In the genomic region with DNA sequence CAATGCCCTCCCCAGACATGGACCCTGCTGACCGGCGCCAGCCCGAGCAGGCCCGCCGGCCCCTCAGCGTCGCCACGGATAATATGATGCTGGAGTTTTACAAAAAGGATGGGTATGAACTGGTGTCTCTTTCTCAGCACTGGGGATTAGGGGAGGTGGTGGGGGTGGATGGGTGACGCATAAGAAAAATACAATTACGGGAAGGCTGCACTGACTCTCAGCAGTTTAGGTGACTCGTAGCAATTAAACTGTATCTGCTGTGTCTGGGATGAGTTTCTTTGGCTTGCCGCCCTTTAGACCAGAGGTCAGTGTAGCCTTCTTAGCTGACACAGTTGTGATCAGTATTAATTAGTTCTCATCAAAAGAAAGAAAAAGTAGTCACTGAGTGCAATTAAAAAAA, we compare ENCODE assay signal across 27 cellular contexts. TPM values are rescaled to one million over a fixed set of nuclear protein-coding genes. Genes with fewer than 3 reads are reported as not detected.
DNase-seq lines count a peak whose midpoint lies in the region; ATAC-seq, FAIRE-seq and TF ChIP-seq lines count a peak whose summit lies in the region.
"Had no signal": no experiment of that assay in that cellular context is flagged by ENCODE, and none has a peak within 500 bp of the region (broad histone marks: within the 10 kb centered on the region; RNA-seq: fewer than 3 reads in every experiment).

No MANE protein-coding gene starts in this region.

- BruUV-seq in HepG2 (replicated peaks; lab: Mats Ljungman, UMichigan), result no TSS peak

- ATAC-seq in left colon (no peak), HG03025 (IDR thresholded peaks at IDR 0.05; ENCODE audit: low FRiP score, unreplicated experiment) (no peak), HepG2 (no peak)
- ATAC-seq: activated T-helper 17 cell treated with anti-CD3 and anti-CD28 coated beads, Interleukin-2, amount 50 U/mL, for 72 hours; esophagus mucosa; GM12878; HCT116; left cardiac atrium; naive thymus-derived CD8-positive, alpha-beta T cell had no signal

- H3K27me3 ChIP-seq in ACC112 (ENCODE audit: insufficient read depth, low read length) (no peaks in the 10 kb centered on the region), HepG2 (ENCODE audit: control insufficient read depth in 1 of 2, insufficient read depth in 2 of 2, low read length in 2 of 2) (no peaks in the 10 kb centered on the region)
- H3K27me3 ChIP-seq: stomach, transverse colon had no signal

- WGBS in HepG2 (ENCODE audit: low lambda C conversion rate), result 88% methylated on average over 12 of the region's 12 CpGs

- no peak overlapping the region for H3K4me2 ChIP-seq in HepG2 (ENCODE audit: low read depth, low read length)

- no peak for TF ChIP-seq POLR2A in HepG2 (IDR thresholded peaks at IDR 0.05; ENCODE audit: insufficient read depth in 1 of 2, low read depth in 2 of 2, low read length in 2 of 2)

- POLR2A ChIA-PET in HepG2 (lab: Yijun Ruan, JAX), result no interaction called here

- no peaks in the 10 kb centered on the region for H4K20me1 ChIP-seq in HepG2 (ENCODE audit: insufficient read depth, low read length)

- no peak for TF ChIP-seq EP300 in HepG2 (IDR thresholded peaks at IDR 0.05; ENCODE audit: low read depth in 2 of 2, low read length in 2 of 2)
- TF ChIP-seq EP300 in HepG2 (CRISPR knock-in tag; IDR thresholded peaks at IDR 0.05; ENCODE audit: borderline replicate concordance), result no peak

- no peak for FAIRE-seq in HepG2 (lab: Jason Lieb, UNC)
- FAIRE-seq: A204.1, GM12878, HTR-8/SVneo had no signal

- H3K4me1 ChIP-seq in ACC112 (ENCODE audit: control insufficient read depth, insufficient read depth, low read length, unreplicated experiment) (peaks cover 13% of the 10 kb centered on the region), HepG2 (ENCODE audit: insufficient read depth, low read length) (no peaks in the 10 kb centered on the region)
- H3K4me1 ChIP-seq: stomach, transverse colon had no signal

- TF ChIP-seq CTCF in HepG2 (CRISPR knock-in tag; IDR thresholded peaks at IDR 0.05), result no peak

- H3K4me3 ChIP-seq in ACC112 (ENCODE audit: low read depth, low read length) (0 out of 2 replicates have a peak overlapping the region, but pooled peaks have one; percentile 14), HepG2 (replicated peaks in 1 of 3; ENCODE audit: insufficient read depth in 1 of 3, low read depth in 2 of 3, low read length in 3 of 3) (no peak overlapping the region)
- H3K4me3 ChIP-seq: GM12878, stomach, transverse colon had no signal

- CTCF ChIA-PET in HepG2 (lab: Yijun Ruan, JAX; ENCODE audit: low intra/inter-chr PET ratio, low total read pairs), result no interaction called here

- in situ Hi-C loops in HepG2 (cut with HindIII; ENCODE audit: extremely low pct_ligation_motif_present, low pct_unique_long_range_greater_than_20kb), result no loop called here

- DNase-seq in GM04504 (ENCODE audit: low read depth) (peak; percentile 50), T1000 (lab: John Stamatoyannopoulos, UW) (peak; percentile 32), kidney glomerular epithelial cell (lab: John Stamatoyannopoulos, UW) (peak; percentile 76), left colon (no peak), HepG2 (ENCODE audit: low spot score) (no peak)
- no peak for DNase-seq in activated CD4-positive, alpha-beta T cell treated with anti-CD3 and anti-CD28 coated beads for 1 hour
- DNase-seq: activated CD4-positive, alpha-beta T cell treated with anti-CD3 and anti-CD28 coated beads, Interleukin-2, amount 10 ng/mL, durations not matched to agents 24 days and 14 days; activated naive CD8-positive, alpha-beta T cell treated with anti-CD3 and anti-CD28 coated beads, Interleukin-2, amount 10 ng/mL, durations not matched to agents 7 days and 5 days; effector memory CD4-positive, alpha-beta T cell; GDM1; left cardiac atrium; naive thymus-derived CD8-positive, alpha-beta T cell; NCI-H1105; NCI-H2029 treated with DMSO at 0.1 percent for 48 hours; NCI-H446 treated with DMSO at 0.1 percent for 48 hours; stimulated activated CD4-positive, alpha-beta T cell treated with anti-CD3 and anti-CD28 coated beads, Interleukin-15, amount 100 ng/mL, for 24 hours; stomach; transverse colon had no signal

- H3K36me3 ChIP-seq in ACC112 (ENCODE audit: insufficient read depth, low read length) (no peaks in the 10 kb centered on the region), HepG2 (replicated peaks in 1 of 2; ENCODE audit: control insufficient read depth in 1 of 2, insufficient read depth in 2 of 2, low read length in 2 of 2) (no peaks in the 10 kb centered on the region)

- H3K79me2 ChIP-seq in ACC112 (ENCODE audit: control insufficient read depth, insufficient read depth, low read length, unreplicated experiment), result no peaks in the 10 kb centered on the region
- H3K79me2 ChIP-seq in HepG2 (ENCODE audit: insufficient read depth, low read length), result no peaks in the 10 kb centered on the region

- H3K9me3 ChIP-seq in HepG2 (ENCODE audit: low read length), result peaks cover 8% of the 10 kb centered on the region; the same call in 1 of the 2 replicates
- H3K9me3 ChIP-seq: transverse colon had no signal

- H3K9ac ChIP-seq in HepG2 (ENCODE audit: insufficient read depth, low read depth, low read length), result no peak overlapping the region

- no peak for TF ChIP-seq RAD21 in HepG2 (CRISPR knock-in tag; IDR thresholded peaks at IDR 0.05)

- H2AFZ ChIP-seq in ACC112 (ENCODE audit: low read length, unreplicated experiment), result peak overlapping the region; percentile 11
- H2AFZ ChIP-seq in HepG2 (ENCODE audit: low read length), result no peak overlapping the region

- H3K27ac ChIP-seq in ACC112 (ENCODE audit: low read depth, low read length) (peak overlapping the region; percentile 86), HepG2 (ENCODE audit: extremely low read length, insufficient read depth, low read length) (no peak overlapping the region)
- H3K27ac ChIP-seq: C4-2B, stomach, transverse colon had no signal

- intact Hi-C loops in left colon (cut with DNase I, micrococcal nuclease) (no loop called here), HepG2 (cut with micrococcal nuclease; ENCODE audit: unreplicated experiment) (no loop called here)

TF ChIP-seq in HepG2, 621 proteins besides CTCF, POLR2A, EP300 and RAD21 (continues in another document):
- TF ChIP-seq TEF (CRISPR knock-in tag; IDR thresholded peaks at IDR 0.05) (no peak), SP1 (IDR thresholded peaks at IDR 0.05) (no peak), SP1 (CRISPR knock-in tag; IDR thresholded peaks at IDR 0.05) (no peak), HOXA5 (CRISPR knock-in tag; IDR thresholded peaks at IDR 0.05) (no peak), FOSL2 (CRISPR knock-in tag; IDR thresholded peaks at IDR 0.05) (no peak), PRPF4 (IDR thresholded peaks at IDR 0.05; ENCODE audit: low read depth, low read length, poor library complexity, severe bottlenecking) (no peak), SSRP1 (CRISPR knock-in tag; IDR thresholded peaks at IDR 0.05) (no peak), ZNF230 (CRISPR knock-in tag; IDR thresholded peaks at IDR 0.05) (no peak), ADNP (CRISPR knock-in tag; IDR thresholded peaks at IDR 0.05) (no peak), SCMH1 (CRISPR knock-in tag; IDR thresholded peaks at IDR 0.05; ENCODE audit: borderline replicate concordance) (no peak), ZNF577 (CRISPR knock-in tag; IDR thresholded peaks at IDR 0.05; ENCODE audit: borderline replicate concordance, low read depth) (no peak), ZBTB37 (CRISPR knock-in tag; IDR thresholded peaks at IDR 0.05) (no peak), ZNF616 (CRISPR knock-in tag; IDR thresholded peaks at IDR 0.05; ENCODE audit: low read depth) (no peak), KDM3A (CRISPR knock-in tag; IDR thresholded peaks at IDR 0.05; ENCODE audit: low read depth) (no peak)

RNA-seq across cellular contexts. Expression of gene ELAC2, which starts 59.0 kb away (rescaled TPM):
- total RNA-seq in left colon (10 to 100 TPM; 39.9 to 48.4 TPM), HepG2 (2016; rRNA removed; fragmentation: Illumina TruSeq; extraction: Trizol) (42.9 and 50.4 TPM in 2 replicates)
- 6.8 and 7.4 TPM in 2 replicates for total RNA-seq in HepG2 (2016; cell fraction: cytosol; rRNA removed; fragmentation: Illumina TruSeq; extraction: Trizol; ENCODE audit: low read depth)
- 38.0 and 55.2 TPM in 2 replicates for total RNA-seq in HepG2 (2016; cell fraction: insoluble cytoplasmic fraction; rRNA removed; fragmentation: Illumina TruSeq; extraction: Trizol)
- total RNA-seq in HepG2 (2016; cell fraction: membrane; rRNA removed; fragmentation: Illumina TruSeq; extraction: Trizol), result 14.0 and 16.1 TPM in 2 replicates
- total RNA-seq in HepG2 (2016; cell fraction: nucleus; rRNA removed; fragmentation: Illumina TruSeq; extraction: Trizol), result 48.8 and 59.2 TPM in 2 replicates
- polyA plus RNA-seq in HepG2 (2011; rRNA removed), result 35.6 and 45.1 TPM in 2 replicates
- polyA plus RNA-seq in HepG2 (2011; cell fraction: cytosol; rRNA removed), result 30.3 and 39.0 TPM in 2 replicates
- 95.9 and 116 TPM in 2 replicates for polyA plus RNA-seq in HepG2 (2011; cell fraction: nucleus; rRNA removed)
- polyA plus RNA-seq in HepG2 (2012), result 21.6 and 29.3 TPM in 2 replicates
- 4.0 and 5.6 TPM in 2 replicates for polyA plus RNA-seq in HepG2 (2016; cell fraction: cytosol; fragmentation: Illumina TruSeq; extraction: Trizol; ENCODE audit: low read depth)
- 33.5 and 45.6 TPM in 2 replicates for polyA plus RNA-seq in HepG2 (2016; cell fraction: insoluble cytoplasmic fraction; fragmentation: Illumina TruSeq; extraction: Trizol; ENCODE audit: low read depth)
- polyA plus RNA-seq in HepG2 (2016; cell fraction: membrane; fragmentation: Illumina TruSeq; extraction: Trizol; ENCODE audit: low read depth), result 8.1 and 11.5 TPM in 2 replicates
- 86.8 and 92.4 TPM in 2 replicates for polyA plus RNA-seq in HepG2 (2016; cell fraction: nucleus; fragmentation: Illumina TruSeq; extraction: Trizol; ENCODE audit: insufficient read depth, low read depth)
- polyA minus RNA-seq in HepG2 (2011; rRNA and poly(A)+ RNA removed; ENCODE audit: low replicate concordance), result 155 and 322 TPM in 2 replicates
- 23.6 and 23.8 TPM in 2 replicates for polyA minus RNA-seq in HepG2 (2011; cell fraction: cytosol; rRNA and poly(A)+ RNA removed)
- 42.5 and 49.9 TPM in 2 replicates for polyA minus RNA-seq in HepG2 (2011; cell fraction: nucleus; rRNA and poly(A)+ RNA removed)

Comparison
In these comparisons a context has a peak if more than half of its experiments do, and no peak if none do; other contexts are left out.
1. DNase-seq: peak in GM04504 (single experiment), T1000 (single experiment) and kidney glomerular epithelial cell (single experiment); none in left colon (0 of 2), activated CD4-positive, alpha-beta T cell treated with anti-CD3 and anti-CD28 coated beads for 1 hour (single experiment) and HepG2 (single experiment).